ENCODE assay signal across 17 cellular contexts in genomic region chrX:53594354-53594753, GRCh38.
DNase-seq lines count a peak whose midpoint lies in the region; ATAC-seq and TF ChIP-seq lines count a peak whose summit lies in the region.
"Had no signal": no experiment of that assay in that cellular context is flagged by ENCODE, and none has a peak within 500 bp of the region (broad histone marks: within the 10 kb centered on the region; RNA-seq: fewer than 3 reads in every experiment).

No MANE protein-coding gene starts in this region.

- in situ Hi-C loops in KBM-7 (cut with MboI; ENCODE audit: low pct_unique_long_range_greater_than_20kb, low sequenced_read_pairs): no loop called here

- no peak overlapping the region for H3K4me3 Mint-ChIP-seq in activated B cell treated with CpG ODN at 0.5 μM for 24 hours
- H3K4me3 Mint-ChIP-seq: activated CD4-positive, alpha-beta T cell treated with anti-CD3 and anti-CD28 coated beads, Interleukin-2, amount 10 ng/mL, durations not matched to agents 7 days and 5 days; activated T-cell treated with anti-CD3 and anti-CD28 coated beads, Interleukin-2, amount 50 U/mL, for 4 hours; stimulated activated effector memory CD8-positive, alpha-beta T cell treated with anti-CD3 and anti-CD28 coated beads, Interleukin-12 subunit alpha, Interleukin-12 subunit beta, amount 100 ng/mL, for 72 hours had no signal

- peaks cover 75% of the 10 kb centered on the region for H3K36me3 Mint-ChIP-seq in activated B cell treated with CpG ODN at 0.5 μM for 24 hours (ENCODE audit: low read depth)

- intact Hi-C loops in activated B cell treated with CpG ODN at 0.5 μM for 24 hours (cut with micrococcal nuclease): no loop called here

- CTCF ChIA-PET in activated B cell treated with CpG ODN at 0.5 μM for 24 hours (lab: Charles Lee): no interaction called here

- DNase-seq in AG08396 (ENCODE audit: low spot score) (peak; percentile 19), HT1080 (ENCODE audit: low read depth) (peak; percentile 53), activated B cell treated with CpG ODN at 0.5 μM for 24 hours (no peak), foreskin fibroblast (peak; percentile 35 to 64), NCI-H748 (lab: John Stamatoyannopoulos, UW; ENCODE audit: unreplicated experiment) (no peak), KBM-7 (no peak), T-helper 1 cell (no peak), mesenteric fat pad (ENCODE audit: low spot score) (no peak)
- DNase-seq: activated CD4-positive, alpha-beta T cell treated with anti-CD3 and anti-CD28 coated beads, Interleukin-2, amount 10 ng/mL, durations not matched to agents 7 days and 5 days; activated T-cell treated with anti-CD3 and anti-CD28 coated beads, Interleukin-2, amount 50 U/mL, for 4 hours; colonic mucosa; KG1; lower lobe of right lung; NCI-H510A treated with DMSO at 0.1 percent for 48 hours; retina had no signal

- H3K4me3 ChIP-seq in foreskin fibroblast (ENCODE audit: low read depth in 1 of 2, low read length in 2 of 2): no peak overlapping the region
- H3K4me3 ChIP-seq: colonic mucosa, HAP-1, lower lobe of right lung had no signal

- peaks cover 13% of the 10 kb centered on the region for H3K4me1 Mint-ChIP-seq in activated B cell treated with CpG ODN at 0.5 μM for 24 hours
- H3K4me1 Mint-ChIP-seq: activated CD4-positive, alpha-beta T cell treated with anti-CD3 and anti-CD28 coated beads, Interleukin-2, amount 10 ng/mL, durations not matched to agents 7 days and 5 days had no signal

- ATAC-seq in activated B cell treated with CpG ODN at 0.5 μM for 24 hours (ENCODE audit: low read depth): no peak
- ATAC-seq: activated T-cell treated with anti-CD3 and anti-CD28 coated beads, Interleukin-2, amount 50 U/mL, for 4 hours; lower lobe of right lung; stimulated activated effector memory CD8-positive, alpha-beta T cell treated with anti-CD3 and anti-CD28 coated beads, Interleukin-12 subunit alpha, Interleukin-12 subunit beta, amount 100 ng/mL, for 72 hours had no signal

- H3K27me3 Mint-ChIP-seq in activated B cell treated with CpG ODN at 0.5 μM for 24 hours: no peaks in the 10 kb centered on the region
- H3K27me3 Mint-ChIP-seq: activated CD4-positive, alpha-beta T cell treated with anti-CD3 and anti-CD28 coated beads, Interleukin-2, amount 10 ng/mL, durations not matched to agents 7 days and 5 days had no signal

- TF ChIP-seq CTCF in activated B cell treated with CpG ODN at 0.5 μM for 24 hours (IDR thresholded peaks at IDR 0.05) (no peak), foreskin fibroblast (IDR thresholded peaks at IDR 0.05; ENCODE audit: low read depth, low read length) (no peak)

- POLR2A ChIA-PET in activated B cell treated with CpG ODN at 0.5 μM for 24 hours (lab: Charles Lee): no interaction called here

- H3K9me3 Mint-ChIP-seq in activated B cell treated with CpG ODN at 0.5 μM for 24 hours: no peaks in the 10 kb centered on the region
- H3K9me3 Mint-ChIP-seq: activated CD4-positive, alpha-beta T cell treated with anti-CD3 and anti-CD28 coated beads, Interleukin-2, amount 10 ng/mL, durations not matched to agents 7 days and 5 days; activated T-cell treated with anti-CD3 and anti-CD28 coated beads, Interleukin-2, amount 50 U/mL, for 4 hours; stimulated activated effector memory CD8-positive, alpha-beta T cell treated with anti-CD3 and anti-CD28 coated beads, Interleukin-12 subunit alpha, Interleukin-12 subunit beta, amount 100 ng/mL, for 72 hours had no signal

- peak overlapping the region; percentile 24 for H3K27ac Mint-ChIP-seq in activated B cell treated with CpG ODN at 0.5 μM for 24 hours
- H3K27ac Mint-ChIP-seq: activated CD4-positive, alpha-beta T cell treated with anti-CD3 and anti-CD28 coated beads, Interleukin-2, amount 10 ng/mL, durations not matched to agents 7 days and 5 days; stimulated activated effector memory CD8-positive, alpha-beta T cell treated with anti-CD3 and anti-CD28 coated beads, Interleukin-12 subunit alpha, Interleukin-12 subunit beta, amount 100 ng/mL, for 72 hours had no signal

Comparison
In these comparisons a context has a peak if more than half of its experiments do, and no peak if none do; other contexts are left out.
1. DNase-seq: peak in AG08396 (single experiment), HT1080 (single experiment) and foreskin fibroblast (2 of 2); none in activated B cell treated with CpG ODN at 0.5 μM for 24 hours (single experiment), NCI-H748 (single experiment), KBM-7 (single experiment), T-helper 1 cell (0 of 5) and mesenteric fat pad (single experiment).